13 cellular contexts compared by ENCODE assay signal in the genomic region with DNA sequence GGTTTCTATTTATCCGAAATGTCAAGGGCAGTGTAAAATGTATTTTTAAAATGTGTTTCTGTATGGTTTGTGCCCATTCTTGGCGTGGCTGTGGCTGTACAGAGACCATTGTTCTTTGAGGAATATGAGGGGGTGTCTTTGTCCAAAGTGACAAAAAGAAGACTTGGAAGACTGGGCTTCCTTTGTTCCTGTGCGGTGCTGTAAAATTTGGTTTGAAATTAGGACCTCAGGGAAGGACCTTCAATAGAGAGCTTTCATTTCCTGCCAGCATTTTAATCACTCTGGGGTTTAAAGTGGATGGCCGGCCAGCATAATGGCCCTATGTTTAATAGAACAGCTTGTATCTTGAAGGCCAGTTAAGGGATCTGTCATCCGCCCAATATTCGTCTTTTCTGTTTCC.
DNase-seq lines count a peak whose midpoint lies in the region; ATAC-seq, FAIRE-seq and TF ChIP-seq lines count a peak whose summit lies in the region.
"Had no signal": no experiment of that assay in that cellular context is flagged by ENCODE, and none has a peak within 500 bp of the region (broad histone marks: within the 10 kb centered on the region; RNA-seq: fewer than 3 reads in every experiment).

No MANE protein-coding gene starts in this region.

- no peak overlapping the region for H2BK15ac ChIP-seq in neuronal stem cell (ENCODE audit: low read length)

- H3K4me1 Mint-ChIP-seq in natural killer cell treated with Interleukin-12 subunit alpha and Interleukin-12 subunit beta and Interleukin-15 and Interleukin-18, amount 100 ng/mL, for 72 hours (ENCODE audit: low read depth in 2 of 2): peaks cover 4 to 11% of the 10 kb centered on the region in 2 donors
- H3K4me1 Mint-ChIP-seq: B cell had no signal

- H3K36me3 ChIP-seq in heart left ventricle (no peaks in the 10 kb centered on the region), neuronal stem cell (replicated peaks in 1 of 2; ENCODE audit: control insufficient read depth in 2 of 2, insufficient read depth in 2 of 2, low read length in 2 of 2) (no peaks in the 10 kb centered on the region), MG63 (no peaks in the 10 kb centered on the region), mucosa of descending colon (ENCODE audit: low read depth) (no peaks in the 10 kb centered on the region)

- H2BK120ac ChIP-seq in neuronal stem cell (ENCODE audit: low read depth, low read length): no peak overlapping the region

- H3K9ac ChIP-seq in neuronal stem cell (ENCODE audit: low read depth, low read length, poor library complexity): no peak overlapping the region

- no peak overlapping the region for H3K4ac ChIP-seq in neuronal stem cell (ENCODE audit: low read length)

- H3K27me3 Mint-ChIP-seq in natural killer cell treated with Interleukin-12 subunit alpha and Interleukin-12 subunit beta and Interleukin-15 and Interleukin-18, amount 100 ng/mL, for 72 hours: no peaks in the 10 kb centered on the region
- H3K27me3 Mint-ChIP-seq: B cell had no signal

- TF ChIP-seq CTCF in heart left ventricle (IDR thresholded peaks at IDR 0.05) (no peak), mucosa of descending colon (IDR thresholded peaks at IDR 0.05) (no peak)

- intact Hi-C loops in heart left ventricle (cut with DNase I): loop anchor here in 6 of 10 donors (2.0 to 10.0 kb wide), 6 partner anchors 39 to 205 kb away; partner anchors contain the start of gene TBX2 (in 2 of the 6)
- intact Hi-C loops in mucosa of descending colon (cut with DNase I, micrococcal nuclease): no loop called here

- no peak overlapping the region for H2BK5ac ChIP-seq in neuronal stem cell (ENCODE audit: low read length)

- no peak overlapping the region for H2AK5ac ChIP-seq in neuronal stem cell (ENCODE audit: low read depth, low read length)

- H3K4me1 ChIP-seq in heart left ventricle (peaks cover 0 to 35% (median 11%) of the 10 kb centered on the region in 12 donors), neuronal stem cell (ENCODE audit: control insufficient read depth in 2 of 2, insufficient read depth in 1 of 2, low read depth in 1 of 2, low read length in 2 of 2) (peaks cover 21 to 36% of the 10 kb centered on the region in 2 donors), mucosa of descending colon (ENCODE audit: low read depth) (no peaks in the 10 kb centered on the region)

- H4K8ac ChIP-seq in neuronal stem cell (ENCODE audit: low read depth, low read length): no peak overlapping the region

- peak overlapping the region in 1 of 2 donors; percentile 64 for H3K27ac Mint-ChIP-seq in natural killer cell treated with Interleukin-12 subunit alpha and Interleukin-12 subunit beta and Interleukin-15 and Interleukin-18, amount 100 ng/mL, for 72 hours
- H3K27ac Mint-ChIP-seq: activated CD8-positive, alpha-beta T cell treated with anti-CD3 and anti-CD28 coated beads, Interleukin-2, amount 10 ng/mL, durations not matched to agents 7 days and 5 days; activated naive CD4-positive, alpha-beta T cell treated with anti-CD3 and anti-CD28 coated beads, Interleukin-2, amount 50 U/mL, for 72 hours; B cell had no signal

- in situ Hi-C loops in SK-MEL-5 (cut with HindIII; ENCODE audit: low pct_unique_long_range_greater_than_20kb, low sequenced_read_pairs): no loop called here

- H3K4me3 ChIP-seq in heart left ventricle (peak overlapping the region in 2 of 12 donors; percentile 4 to 19), neuronal stem cell (ENCODE audit: low read length in 2 of 2) (no peak overlapping the region), MG63 (no peak overlapping the region), mucosa of descending colon (no peak overlapping the region)

- no peak overlapping the region for H2BK12ac ChIP-seq in neuronal stem cell (ENCODE audit: low read length)

- H3K23ac ChIP-seq in neuronal stem cell (ENCODE audit: low read depth, low read length, poor library complexity): no peak overlapping the region

- no peak overlapping the region for H3K4me2 ChIP-seq in neuronal stem cell (ENCODE audit: insufficient read depth, low read length, poor library complexity, severe bottlenecking)

- 34 to 48% (median 38%) methylated on average over 6 of the region's 6 CpGs for WGBS in heart left ventricle, 4 donors
- WGBS in neuronal stem cell (ENCODE audit: extremely low coverage in 2 of 2, insufficient read length in 2 of 2, insufficient replicate concordance in 1 of 2), 2 donors: no CpG with 5 or more reads among the region's 6 CpGs

- DNase-seq in Ammon's horn (ENCODE audit: low spot score): peak; percentile 75
- peak; percentile 100 for DNase-seq in SK-MEL-5 (ENCODE audit: low read depth, low spot score)
- DNase-seq in heart left ventricle: no peak
- no peak for DNase-seq in neuronal stem cell (ENCODE audit: low spot score)
- DNase-seq in RCC 7860 (ENCODE audit: low spot score): no peak
- no peak for DNase-seq in MG63
- no peak for DNase-seq in mucosa of descending colon
- no peak for DNase-seq in natural killer cell treated with Interleukin-12 subunit alpha and Interleukin-12 subunit beta and Interleukin-15 and Interleukin-18, amount 100 ng/mL, for 72 hours (ENCODE audit: low spot score)
- DNase-seq: activated CD8-positive, alpha-beta T cell treated with anti-CD3 and anti-CD28 coated beads, Interleukin-2, amount 10 ng/mL, durations not matched to agents 7 days and 5 days; effector CD4-positive, alpha-beta T cell had no signal

- no peaks in the 10 kb centered on the region for H3K9me3 Mint-ChIP-seq in natural killer cell treated with Interleukin-12 subunit alpha and Interleukin-12 subunit beta and Interleukin-15 and Interleukin-18, amount 100 ng/mL, for 72 hours
- H3K9me3 Mint-ChIP-seq: activated naive CD4-positive, alpha-beta T cell treated with anti-CD3 and anti-CD28 coated beads, Interleukin-2, amount 50 U/mL, for 72 hours had no signal

- TF ChIP-seq POLR2A in heart left ventricle (IDR thresholded peaks at IDR 0.05): no peak

- ATAC-seq in heart left ventricle: peak; percentile 41 to 74 (median 62)
- no peak for ATAC-seq in mucosa of descending colon
- ATAC-seq in natural killer cell treated with Interleukin-12 subunit alpha and Interleukin-12 subunit beta and Interleukin-15 and Interleukin-18, amount 100 ng/mL, for 72 hours: no peak
- ATAC-seq: activated CD8-positive, alpha-beta T cell treated with anti-CD3 and anti-CD28 coated beads, Interleukin-2, amount 10 ng/mL, durations not matched to agents 7 days and 5 days; activated naive CD4-positive, alpha-beta T cell treated with anti-CD3 and anti-CD28 coated beads, Interleukin-2, amount 50 U/mL, for 72 hours; HCT116 had no signal

- no peaks in the 10 kb centered on the region for H3K79me1 ChIP-seq in neuronal stem cell (ENCODE audit: low read depth, low read length)

- no peak for FAIRE-seq in RCC 7860 (lab: Jason Lieb, UNC)

- H3K9me3 ChIP-seq in heart left ventricle: no peaks in the 10 kb centered on the region
- peaks cover 0 to 4% of the 10 kb centered on the region in 2 donors for H3K9me3 ChIP-seq in neuronal stem cell (replicated peaks in 1 of 2; ENCODE audit: control insufficient read depth in 2 of 2, insufficient read depth in 1 of 2, low read depth in 1 of 2, low read length in 2 of 2)
- no peaks in the 10 kb centered on the region for H3K9me3 ChIP-seq in MG63
- H3K9me3 ChIP-seq in mucosa of descending colon: no peaks in the 10 kb centered on the region

- no peak overlapping the region for H3K14ac ChIP-seq in neuronal stem cell (ENCODE audit: low read length)

- peak overlapping the region; percentile 46 for H2AFZ ChIP-seq in neuronal stem cell (ENCODE audit: low read length)

- no peak overlapping the region for H3K18ac ChIP-seq in neuronal stem cell (ENCODE audit: low read length)

- H3K36me3 Mint-ChIP-seq in natural killer cell treated with Interleukin-12 subunit alpha and Interleukin-12 subunit beta and Interleukin-15 and Interleukin-18, amount 100 ng/mL, for 72 hours: no peaks in the 10 kb centered on the region
- H3K36me3 Mint-ChIP-seq: activated naive CD4-positive, alpha-beta T cell treated with anti-CD3 and anti-CD28 coated beads, Interleukin-2, amount 50 U/mL, for 72 hours had no signal

- H3K27ac ChIP-seq in heart left ventricle: peak overlapping the region; percentile 37 to 76 (median 65)
- no peak overlapping the region for H3K27ac ChIP-seq in neuronal stem cell (replicated peaks; ENCODE audit: low read length)

- H3K27me3 ChIP-seq in heart left ventricle: no peaks in the 10 kb centered on the region
- H3K27me3 ChIP-seq in neuronal stem cell (ENCODE audit: control insufficient read depth in 3 of 3, insufficient read depth in 3 of 3, low read depth in 1 of 3, low read length in 3 of 3): no peaks in the 10 kb centered on the region
- no peaks in the 10 kb centered on the region for H3K27me3 ChIP-seq in MG63

- no peak overlapping the region for H3K4me3 Mint-ChIP-seq in natural killer cell treated with Interleukin-12 subunit alpha and Interleukin-12 subunit beta and Interleukin-15 and Interleukin-18, amount 100 ng/mL, for 72 hours
- H3K4me3 Mint-ChIP-seq: activated CD8-positive, alpha-beta T cell treated with anti-CD3 and anti-CD28 coated beads, Interleukin-2, amount 10 ng/mL, durations not matched to agents 7 days and 5 days; B cell had no signal

- H4K91ac ChIP-seq in neuronal stem cell (ENCODE audit: low read depth, low read length, poor library complexity): no peak overlapping the region

Comparison
In these comparisons a context has a peak if more than half of its experiments do, and no peak if none do; other contexts are left out.
1. DNase-seq: peak in Ammon's horn (single experiment) and SK-MEL-5 (single experiment); none in heart left ventricle (0 of 5), neuronal stem cell (single experiment), RCC 7860 (single experiment), MG63 (single experiment), mucosa of descending colon (0 of 3) and natural killer cell treated with Interleukin-12 subunit alpha and Interleukin-12 subunit beta and Interleukin-15 and Interleukin-18, amount 100 ng/mL, for 72 hours (single experiment).
2. ATAC-seq: peak in heart left ventricle (4 of 4); none in mucosa of descending colon (single experiment) and natural killer cell treated with Interleukin-12 subunit alpha and Interleukin-12 subunit beta and Interleukin-15 and Interleukin-18, amount 100 ng/mL, for 72 hours (0 of 2).
3. intact Hi-C loops: an anchor here in heart left ventricle (2.0 to 10.0 kb wide); none called in mucosa of descending colon.